ENCODE assay signal across 10 cellular contexts in genomic region chr1:206116873-206117150, GRCh38. TPM values are rescaled to one million over a fixed set of nuclear protein-coding genes. Genes with fewer than 3 reads are reported as not detected.
DNase-seq lines count a peak whose midpoint lies in the region; ATAC-seq, FAIRE-seq and TF ChIP-seq lines count a peak whose summit lies in the region.
"Had no signal": no experiment of that assay in that cellular context is flagged by ENCODE, and none has a peak within 500 bp of the region (broad histone marks: within the 10 kb centered on the region; RNA-seq: fewer than 3 reads in every experiment).

No MANE protein-coding gene starts in this region.

- FAIRE-seq in HepG2 (lab: Jason Lieb, UNC) = no peak

- H3K4me3 Mint-ChIP-seq in chondrocyte (ENCODE audit: unreplicated experiment) = peak overlapping the region; percentile 67

- CTCF ChIA-PET in HepG2 (lab: Yijun Ruan, JAX; ENCODE audit: low intra/inter-chr PET ratio, low total read pairs) = no interaction called here

- H3K79me2 ChIP-seq in HepG2 (ENCODE audit: insufficient read depth, low read length) = no peaks in the 10 kb centered on the region

- intact Hi-C loops in HepG2 (cut with micrococcal nuclease; ENCODE audit: unreplicated experiment) = no loop called here
- intact Hi-C loops in right lobe of liver (cut with DNase I) = no loop called here
- intact Hi-C loops in uterus (cut with DNase I; ENCODE audit: low total_unique reads) = no loop called here

- peaks cover 0 to 4% of the 10 kb centered on the region in 2 experiments; a peak in 2 of 5 replicates for H3K27me3 ChIP-seq in HepG2 (ENCODE audit: control insufficient read depth in 1 of 2, insufficient read depth in 2 of 2, low read length in 2 of 2)
- no peaks in the 10 kb centered on the region for H3K27me3 ChIP-seq in right lobe of liver
- H3K27me3 ChIP-seq in muscle layer of duodenum (ENCODE audit: low read depth, low read length) = peaks cover 8% of the 10 kb centered on the region
- no peaks in the 10 kb centered on the region for H3K27me3 ChIP-seq in uterus

- POLR2A ChIA-PET in HepG2 (lab: Yijun Ruan, JAX) = no interaction called here

- ATAC-seq in HepG2 (no peak), right lobe of liver (no peak)

- TF ChIP-seq CTCF in HepG2 (CRISPR knock-in tag; IDR thresholded peaks at IDR 0.05) = no peak
- no peak for TF ChIP-seq CTCF in right lobe of liver (IDR thresholded peaks at IDR 0.05)
- no peak for TF ChIP-seq CTCF in chondrocyte (IDR thresholded peaks at IDR 0.05)
- no peak for TF ChIP-seq CTCF in uterus (IDR thresholded peaks at IDR 0.05)

- TF ChIP-seq POLR2A in HepG2 (IDR thresholded peaks at IDR 0.05; ENCODE audit: insufficient read depth in 1 of 2, low read depth in 2 of 2, low read length in 2 of 2) (no peak), right lobe of liver (IDR thresholded peaks at IDR 0.05) (no peak), uterus (IDR thresholded peaks at IDR 0.05) (no peak)

- peaks cover 14% of the 10 kb centered on the region for H3K9me3 Mint-ChIP-seq in chondrocyte (ENCODE audit: low read depth)

- in situ Hi-C loops in HepG2 (cut with HindIII; ENCODE audit: extremely low pct_ligation_motif_present, low pct_unique_long_range_greater_than_20kb) = no loop called here

- no peak overlapping the region for H3K27ac Mint-ChIP-seq in chondrocyte (ENCODE audit: unreplicated experiment)

- BruUV-seq in HepG2 (replicated peaks; lab: Mats Ljungman, UMichigan) = no TSS peak

- no peak overlapping the region for H3K27ac ChIP-seq in HepG2 (ENCODE audit: extremely low read length, insufficient read depth, low read length)
- no peak overlapping the region for H3K27ac ChIP-seq in right lobe of liver
- H3K27ac ChIP-seq in muscle layer of duodenum (ENCODE audit: low read length) = no peak overlapping the region
- H3K27ac ChIP-seq in uterus = peak overlapping the region in 1 of 2 donors; percentile 24

- TF ChIP-seq EP300 in HepG2 (IDR thresholded peaks at IDR 0.05; ENCODE audit: low read depth in 2 of 2, low read length in 2 of 2) (no peak), HepG2 (CRISPR knock-in tag; IDR thresholded peaks at IDR 0.05; ENCODE audit: borderline replicate concordance) (no peak)

- H3K36me3 ChIP-seq in HepG2 (replicated peaks in 1 of 2; ENCODE audit: control insufficient read depth in 1 of 2, insufficient read depth in 2 of 2, low read length in 2 of 2) (no peaks in the 10 kb centered on the region), right lobe of liver (no peaks in the 10 kb centered on the region), muscle layer of duodenum (ENCODE audit: control insufficient read depth in 1 of 2, insufficient read depth in 2 of 2, low read length in 2 of 2) (no peaks in the 10 kb centered on the region), uterus (no peaks in the 10 kb centered on the region)

- H3K9me3 ChIP-seq in HepG2 (ENCODE audit: low read length) (peaks cover 13% of the 10 kb centered on the region), right lobe of liver (peaks cover 0 to 5% (median 0%) of the 10 kb centered on the region in 4 donors), muscle layer of duodenum (ENCODE audit: control insufficient read depth in 1 of 2, low read length in 2 of 2) (peaks cover 0 to 4% of the 10 kb centered on the region in 2 donors), uterus (peaks cover 0 to 6% of the 10 kb centered on the region in 2 donors)

- H3K36me3 Mint-ChIP-seq in chondrocyte (ENCODE audit: low read depth) = peaks cover 3% of the 10 kb centered on the region

- no peak overlapping the region for H3K9ac ChIP-seq in HepG2 (ENCODE audit: insufficient read depth, low read depth, low read length)

- WGBS in HepG2 (ENCODE audit: low lambda C conversion rate) = 53% methylated on average over 5 of the region's 5 CpGs
- 33% methylated on average over 5 of the region's 5 CpGs for WGBS in right lobe of liver (ENCODE audit: insufficient coverage, low coverage, low lambda C conversion rate, missing lambda C conversion rate)

- no peaks in the 10 kb centered on the region for H4K20me1 ChIP-seq in HepG2 (ENCODE audit: insufficient read depth, low read length)

- H3K4me1 ChIP-seq in HepG2 (ENCODE audit: insufficient read depth, low read length) = peaks cover 53% of the 10 kb centered on the region
- peaks cover 0 to 28% (median 6%) of the 10 kb centered on the region in 4 donors for H3K4me1 ChIP-seq in right lobe of liver
- peaks cover 0 to 8% of the 10 kb centered on the region in 2 donors for H3K4me1 ChIP-seq in muscle layer of duodenum (ENCODE audit: control insufficient read depth in 1 of 2, insufficient read depth in 2 of 2, low read length in 2 of 2)
- peaks cover 0 to 6% of the 10 kb centered on the region in 2 donors for H3K4me1 ChIP-seq in uterus

- H2AFZ ChIP-seq in HepG2 (ENCODE audit: low read length) = no peak overlapping the region

- DNase-seq in HepG2 (ENCODE audit: low spot score) (no peak), right lobe of liver (no peak), chondrocyte (ENCODE audit: low spot score) (no peak), uterus (no peak), kidney tubule cell (ENCODE audit: low spot score) (no peak), SW480 (ENCODE audit: low spot score) (no peak), nucleus accumbens (lab: John Stamatoyannopoulos, UW) (no peak)
- DNase-seq: MV-4-11 had no signal

- TF ChIP-seq RAD21 in HepG2 (CRISPR knock-in tag; IDR thresholded peaks at IDR 0.05) = no peak

- H3K4me1 Mint-ChIP-seq in chondrocyte (ENCODE audit: low read depth) = peaks cover 9% of the 10 kb centered on the region

- H3K4me2 ChIP-seq in HepG2 (ENCODE audit: low read depth, low read length) = peak overlapping the region; percentile 68

- H3K4me3 ChIP-seq in HepG2 (replicated peaks in 1 of 3; ENCODE audit: insufficient read depth in 1 of 3, low read depth in 2 of 3, low read length in 3 of 3) (peak overlapping the region; percentile 33 to 56 (median 40); a peak in 4 of 6 replicates), right lobe of liver (peak overlapping the region in 1 of 3 donors; percentile 40), muscle layer of duodenum (ENCODE audit: low read depth in 1 of 2, low read length in 2 of 2) (peak overlapping the region; percentile 30 to 65), uterus (peak overlapping the region; percentile 17 to 26)

- H3K27me3 Mint-ChIP-seq in chondrocyte (ENCODE audit: low read depth) = peaks cover 18% of the 10 kb centered on the region

TF ChIP-seq in HepG2, 621 proteins besides CTCF, POLR2A, EP300 and RAD21:
- no peak for TF ChIP-seq ZSCAN30 (CRISPR knock-in tag; IDR thresholded peaks at IDR 0.05)
- 0 out of 2 replicates have a peak, but pooled peaks have one; percentile 8 for TF ChIP-seq BATF2 (CRISPR knock-in tag; IDR thresholded peaks at IDR 0.05)
TF ChIP-seq in HepG2: peak in this region for 1.

RNA-seq across cellular contexts. Expression of gene AVPR1B, which starts 0.4 kb away (rescaled TPM):
- not detected in 2 replicates for total RNA-seq in HepG2 (2016; rRNA removed; fragmentation: Illumina TruSeq; extraction: Trizol)
- not detected in 2 replicates for total RNA-seq in HepG2 (2016; cell fraction: cytosol; rRNA removed; fragmentation: Illumina TruSeq; extraction: Trizol; ENCODE audit: low read depth)
- total RNA-seq in HepG2 (2016; cell fraction: insoluble cytoplasmic fraction; rRNA removed; fragmentation: Illumina TruSeq; extraction: Trizol) = 0.04 TPM in 1 of 2 replicates, not detected in the other
- not detected in 2 replicates for total RNA-seq in HepG2 (2016; cell fraction: membrane; rRNA removed; fragmentation: Illumina TruSeq; extraction: Trizol)
- total RNA-seq in HepG2 (2016; cell fraction: nucleus; rRNA removed; fragmentation: Illumina TruSeq; extraction: Trizol) = not detected in 2 replicates
- 0.05 and 0.07 TPM in 2 replicates for polyA plus RNA-seq in HepG2 (2011; rRNA removed)
- polyA plus RNA-seq in HepG2 (2011; cell fraction: cytosol; rRNA removed) = 0.04 and 0.19 TPM in 2 replicates
- 0.14 and 0.23 TPM in 2 replicates for polyA plus RNA-seq in HepG2 (2011; cell fraction: nucleus; rRNA removed)
- polyA plus RNA-seq in HepG2 (2012) = not detected in 2 replicates
- not detected in 2 replicates for polyA plus RNA-seq in HepG2 (2016; cell fraction: cytosol; fragmentation: Illumina TruSeq; extraction: Trizol; ENCODE audit: low read depth)
- polyA plus RNA-seq in HepG2 (2016; cell fraction: insoluble cytoplasmic fraction; fragmentation: Illumina TruSeq; extraction: Trizol; ENCODE audit: low read depth) = not detected in 2 replicates
- not detected in 2 replicates for polyA plus RNA-seq in HepG2 (2016; cell fraction: membrane; fragmentation: Illumina TruSeq; extraction: Trizol; ENCODE audit: low read depth)
- polyA plus RNA-seq in HepG2 (2016; cell fraction: nucleus; fragmentation: Illumina TruSeq; extraction: Trizol; ENCODE audit: insufficient read depth, low read depth) = not detected in 2 replicates
- 0.12 TPM in 1 of 2 replicates, not detected in the other for polyA minus RNA-seq in HepG2 (2011; rRNA and poly(A)+ RNA removed; ENCODE audit: low replicate concordance)
- polyA minus RNA-seq in HepG2 (2011; cell fraction: cytosol; rRNA and poly(A)+ RNA removed) = not detected in 2 replicates
- polyA minus RNA-seq in HepG2 (2011; cell fraction: nucleus; rRNA and poly(A)+ RNA removed) = not detected in 2 replicates
- total RNA-seq in right lobe of liver = not detected
- total RNA-seq in chondrocyte = not detected in 3 replicates
- under 1 TPM in 2 of 4 donors, not detected in 2; 0.18 to 0.62 TPM for total RNA-seq in uterus
- total RNA-seq: fibroblast of villous mesenchyme had no signal
